In genomic region chr2:127361929-127362328, GRCh38 we compare ENCODE assay signal across 32 cellular contexts. TPM values are rescaled to one million over a fixed set of nuclear protein-coding genes. Genes with fewer than 3 reads are reported as not detected.
A peak's percentile ranks its signal among the peaks of the same experiment; 100 is the strongest.
DNase-seq lines count a peak whose midpoint lies in the region; ATAC-seq and TF ChIP-seq lines count a peak whose summit lies in the region.
"Had no signal": no experiment of that assay in that cellular context is flagged by ENCODE, and none has a peak within 500 bp of the region (broad histone marks: within the 10 kb centered on the region; RNA-seq: fewer than 3 reads in every experiment).

No MANE protein-coding gene starts in this region.

- H3K27me3 ChIP-seq in OCI-LY3 (ENCODE audit: low read depth, low read length) (no peaks in the 10 kb centered on the region), osteoblast (ENCODE audit: insufficient read depth, low read length) (no peaks in the 10 kb centered on the region)
- H3K27me3 ChIP-seq: foreskin keratinocyte, thyroid gland had no signal

- no peak for ATAC-seq in HG03342 (IDR thresholded peaks at IDR 0.05; ENCODE audit: unreplicated experiment)
- no peak for ATAC-seq in mucosa of descending colon
- ATAC-seq in HG02970 (IDR thresholded peaks at IDR 0.05; ENCODE audit: low FRiP score, unreplicated experiment) = no peak
- ATAC-seq: activated CD8-positive, alpha-beta memory T cell treated with anti-CD3 and anti-CD28 coated beads, Interleukin-2, amount 10 ng/mL, durations not matched to agents 7 days and 5 days; activated T-cell treated with anti-CD3 and anti-CD28 coated beads, Interleukin-2, amount 50 U/mL, for 72 hours; foreskin keratinocyte; naive thymus-derived CD4-positive, alpha-beta T cell; stimulated activated naive CD8-positive, alpha-beta T cell treated with anti-CD3 and anti-CD28 coated beads, Interleukin-15, amount 100 ng/mL, for 72 hours had no signal

- H3K4me1 ChIP-seq in OCI-LY3 (ENCODE audit: low read length) (peaks cover 5% of the 10 kb centered on the region), osteoblast (ENCODE audit: insufficient read depth, low read length) (peaks cover 19% of the 10 kb centered on the region), mucosa of descending colon (ENCODE audit: low read depth) (peaks cover 17% of the 10 kb centered on the region)

- peak overlapping the region; percentile 7; the same call in 1 of the 2 replicates for H3K4me2 ChIP-seq in OCI-LY3 (ENCODE audit: low read length)
- H3K4me2 ChIP-seq in osteoblast (ENCODE audit: insufficient read depth, low read length) = peak overlapping the region; percentile 57
- H3K4me2 ChIP-seq: PC-9 had no signal

- H3K9ac ChIP-seq in OCI-LY3 (ENCODE audit: low read length) = no peak overlapping the region

- H3K27ac ChIP-seq in OCI-LY3 (ENCODE audit: low read length) = no peak overlapping the region
- H3K27ac ChIP-seq in osteoblast (ENCODE audit: low read depth, low read length) = no peak overlapping the region
- H3K27ac ChIP-seq: coronary artery, foreskin keratinocyte, HL-60, left ventricle myocardium inferior, PC-9, thyroid gland had no signal

- H4K20me1 ChIP-seq in OCI-LY3 (ENCODE audit: insufficient read depth, low read length) (peaks cover 87% of the 10 kb centered on the region), osteoblast (ENCODE audit: insufficient read depth, low read length) (peaks cover 85% of the 10 kb centered on the region)

- no peak overlapping the region for H2AFZ ChIP-seq in OCI-LY3 (ENCODE audit: low read depth, low read length)
- H2AFZ ChIP-seq in osteoblast (ENCODE audit: low read length) = no peak overlapping the region
- H2AFZ ChIP-seq: PC-9 had no signal

- peaks cover 87% of the 10 kb centered on the region for H3K79me2 ChIP-seq in OCI-LY3 (ENCODE audit: low read length)
- H3K79me2 ChIP-seq in osteoblast (ENCODE audit: insufficient read depth, low read length) = peaks cover 94% of the 10 kb centered on the region

- H3K36me3 ChIP-seq in OCI-LY3 (replicated peaks; ENCODE audit: low read depth, low read length) = no peaks in the 10 kb centered on the region
- no peaks in the 10 kb centered on the region for H3K36me3 ChIP-seq in osteoblast (ENCODE audit: insufficient read depth, low read length)
- H3K36me3 ChIP-seq in mucosa of descending colon (ENCODE audit: low read depth) = no peaks in the 10 kb centered on the region
- H3K36me3 ChIP-seq: HAP-1, left ventricle myocardium inferior, thyroid gland had no signal

- TF ChIP-seq CTCF in OCI-LY3 (IDR thresholded peaks at IDR 0.05; ENCODE audit: low read depth, low read length) (no peak), fibroblast of mammary gland (conservative IDR thresholded peaks at IDR 0.05; ENCODE audit: control insufficient read depth, insufficient read depth, low read depth, low read length) (no peak), osteoblast (IDR thresholded peaks at IDR 0.05; ENCODE audit: extremely low read depth, low read depth, low read length) (no peak), mucosa of descending colon (IDR thresholded peaks at IDR 0.05) (no peak)

- intact Hi-C loops in mucosa of descending colon (cut with DNase I, micrococcal nuclease) = no loop called here

- DNase-seq in ELR (ENCODE audit: low read depth) (peak; percentile 13), fibroblast of mammary gland (ENCODE audit: low read depth) (peak; percentile 52), osteoblast (ENCODE audit: insufficient read length, low spot score, missing footprints) (no peak), GM19240 (ENCODE audit: insufficient read length, low spot score) (no peak), mucosa of descending colon (no peak)
- DNase-seq: activated CD4-positive, alpha-beta T cell treated with anti-CD3 and anti-CD28 coated beads, Interleukin-2, amount 10 ng/mL, durations not matched to agents 7 days and 5 days; activated CD8-positive, alpha-beta memory T cell treated with anti-CD3 and anti-CD28 coated beads, Interleukin-2, amount 10 ng/mL, durations not matched to agents 7 days and 5 days; activated naive CD4-positive, alpha-beta T cell treated with anti-CD3 and anti-CD28 coated beads, Interleukin-2, amount 10 ng/mL, durations not matched to agents 7 days and 5 days; activated T-cell treated with anti-CD3 and anti-CD28 coated beads, Interleukin-2, amount 50 U/mL, for 72 hours; CD8-positive, alpha-beta memory T cell; effector memory CD4-positive, alpha-beta T cell; foreskin keratinocyte; left ventricle myocardium inferior; naive thymus-derived CD4-positive, alpha-beta T cell; NCI-H2081; nucleus accumbens; PC-9; Right ventricle myocardium superior; small intestine; stimulated activated CD4-positive, alpha-beta T cell treated with anti-CD3 and anti-CD28 coated beads, Interleukin-1b, Interleukin-23, amount 100 ng/mL, for 48 hours; stimulated activated CD8-positive, alpha-beta memory T cell treated with anti-CD3 and anti-CD28 coated beads, Interleukin-4, amount 100 ng/mL, for 48 hours; stimulated activated naive CD8-positive, alpha-beta T cell treated with anti-CD3 and anti-CD28 coated beads, Interleukin-15, amount 100 ng/mL, for 72 hours; T-helper 9 cell; thyroid gland had no signal

- H3K4me3 ChIP-seq in OCI-LY3 (ENCODE audit: low read length) (no peak overlapping the region), fibroblast of mammary gland (ENCODE audit: control insufficient read depth, low read depth, low read length) (no peak overlapping the region), osteoblast (ENCODE audit: insufficient read depth, low read length) (no peak overlapping the region), mucosa of descending colon (no peak overlapping the region)
- H3K4me3 ChIP-seq: coronary artery, HAP-1, left ventricle myocardium inferior, PC-9, thyroid gland had no signal

- no peaks in the 10 kb centered on the region for H3K9me3 ChIP-seq in OCI-LY3 (ENCODE audit: insufficient read depth, low read length)
- no peaks in the 10 kb centered on the region for H3K9me3 ChIP-seq in osteoblast (ENCODE audit: low read depth, low read length)
- H3K9me3 ChIP-seq in mucosa of descending colon = no peaks in the 10 kb centered on the region
- H3K9me3 ChIP-seq: HAP-1, left ventricle myocardium inferior, thyroid gland had no signal

RNA-seq across cellular contexts. Expression of gene MAP3K2, which starts 25.8 kb away (rescaled TPM):
- 64.1 and 65.4 TPM in 2 replicates for total RNA-seq in osteoblast
- 10 to 100 TPM; 71.8 to 80.6 (median 77.1) TPM for total RNA-seq in mucosa of descending colon

RNA-seq across cellular contexts. Expression of gene PROC, which starts 56.3 kb away (rescaled TPM):
- total RNA-seq in osteoblast (0.29 TPM in 1 of 2 replicates, not detected in the other), mucosa of descending colon (1 to 10 TPM in 1 of 3 donors, under 1 TPM in 2; 0.80 to 3.6 (median 0.95) TPM)
- total RNA-seq: activated CD4-positive, alpha-beta T cell treated with anti-CD3 and anti-CD28 coated beads, Interleukin-2, amount 10 ng/mL, durations not matched to agents 7 days and 5 days; B cell; left ventricle myocardium inferior; mesenteric fat pad; Right ventricle myocardium superior; thyroid gland had no signal

Comparison
In these comparisons a context has a peak if more than half of its experiments do, and no peak if none do; other contexts are left out.
1. DNase-seq: peak in ELR (single experiment) and fibroblast of mammary gland (single experiment); none in osteoblast (single experiment), GM19240 (single experiment) and mucosa of descending colon (0 of 3).